ENCODE assay signal across 15 cellular contexts in genomic region chr17:17142556-17142955, GRCh38.
DNase-seq lines count a peak whose midpoint lies in the region; ATAC-seq and TF ChIP-seq lines count a peak whose summit lies in the region.
"Had no signal": no experiment of that assay in that cellular context is flagged by ENCODE, and none has a peak within 500 bp of the region (broad histone marks: within the 10 kb centered on the region; RNA-seq: fewer than 3 reads in every experiment).

No MANE protein-coding gene starts in this region.

- no peaks in the 10 kb centered on the region for H3K27me3 ChIP-seq in dorsolateral prefrontal cortex

- no peaks in the 10 kb centered on the region for H3K9me3 Mint-ChIP-seq in activated T-helper 2 cell treated with anti-CD3 and anti-CD28 coated beads, Interferon-gamma antibody, Interleukin-2, Interleukin-4, amounts not matched to agents 10 μg/mL and 5 μg/mL and 100 μg/mL, durations not matched to agents 14 hours and 24 hours and 36 hours

- no peak for TF ChIP-seq CTCF in RWPE1 (conservative IDR thresholded peaks at IDR 0.05; ENCODE audit: low read depth)
- TF ChIP-seq CTCF in dorsolateral prefrontal cortex (IDR thresholded peaks at IDR 0.05 in 54 of 56, conservative IDR thresholded peaks at IDR 0.05 in 2 of 56; ENCODE audit: low read depth in 1 of 56, partially characterized antibody in 56 of 56) = no peak

- H3K27me3 Mint-ChIP-seq in activated T-helper 2 cell treated with anti-CD3 and anti-CD28 coated beads, Interferon-gamma antibody, Interleukin-2, Interleukin-4, amounts not matched to agents 10 μg/mL and 5 μg/mL and 100 μg/mL, durations not matched to agents 14 hours and 24 hours and 36 hours (ENCODE audit: low read depth) = no peaks in the 10 kb centered on the region

- H3K36me3 Mint-ChIP-seq in activated T-helper 2 cell treated with anti-CD3 and anti-CD28 coated beads, Interferon-gamma antibody, Interleukin-2, Interleukin-4, amounts not matched to agents 10 μg/mL and 5 μg/mL and 100 μg/mL, durations not matched to agents 14 hours and 24 hours and 36 hours (ENCODE audit: low read depth) = peaks cover 29% of the 10 kb centered on the region

- H3K4me3 ChIP-seq in dorsolateral prefrontal cortex = no peak overlapping the region
- H3K4me3 ChIP-seq: PC-9 had no signal

- no peak for ATAC-seq in Right ventricle myocardium inferior
- ATAC-seq in HG03159 (IDR thresholded peaks at IDR 0.05; ENCODE audit: unreplicated experiment) = no peak

- intact Hi-C loops in Right ventricle myocardium inferior (cut with DNase I) = no loop called here
- intact Hi-C loops in cardiac septum (cut with DNase I) = no loop called here
- intact Hi-C loops in dorsolateral prefrontal cortex (cut with DNase I) = loop anchor here (5.0 to 10.0 kb wide), 3 partner anchors 35 to 162 kb away; partner anchors contain the start of gene NT5M (in 2 of the 2)
- intact Hi-C loops in activated T-helper 2 cell treated with anti-CD3 and anti-CD28 coated beads, Interferon-gamma antibody, Interleukin-2, Interleukin-4, amounts not matched to agents 10 μg/mL and 5 μg/mL and 100 μg/mL, durations not matched to agents 14 hours and 24 hours and 36 hours (cut with micrococcal nuclease) = no loop called here

- POLR2A ChIA-PET in RWPE1 (lab: Yijun Ruan, JAX; ENCODE audit: low non-redundant PET) = interaction anchor here (1.1 kb wide), 1 partner anchor 13 kb away, joined by 3 read pairs; no protein-coding TSS in a partner anchor

- no peak overlapping the region for H3K4me3 Mint-ChIP-seq in activated T-helper 2 cell treated with anti-CD3 and anti-CD28 coated beads, Interferon-gamma antibody, Interleukin-2, Interleukin-4, amounts not matched to agents 10 μg/mL and 5 μg/mL and 100 μg/mL, durations not matched to agents 14 hours and 24 hours and 36 hours (ENCODE audit: low read depth)
- H3K4me3 Mint-ChIP-seq: CD14-positive monocyte had no signal

- CTCF ChIA-PET in RWPE1 (lab: Yijun Ruan, JAX) = interaction anchor here (0.6 to 1.3 kb wide), 11 partner anchors 9 to 548 kb away, joined by 3 to 7 read pairs (median 4); partner anchors contain the start of genes FLCN and PLD6

- H3K27ac ChIP-seq in RWPE1 (peak overlapping the region; percentile 64), dorsolateral prefrontal cortex (peak overlapping the region in 49 of 59 donors; percentile 19 to 90 (median 77)), substantia nigra (ENCODE audit: low read depth, low read length, poor library complexity, severe bottlenecking) (peak overlapping the region; percentile 56)
- H3K27ac ChIP-seq: PC-9 had no signal

- no peak overlapping the region for H3K27ac Mint-ChIP-seq in activated T-helper 2 cell treated with anti-CD3 and anti-CD28 coated beads, Interferon-gamma antibody, Interleukin-2, Interleukin-4, amounts not matched to agents 10 μg/mL and 5 μg/mL and 100 μg/mL, durations not matched to agents 14 hours and 24 hours and 36 hours

- peaks cover 5% of the 10 kb centered on the region for H3K4me1 Mint-ChIP-seq in activated T-helper 2 cell treated with anti-CD3 and anti-CD28 coated beads, Interferon-gamma antibody, Interleukin-2, Interleukin-4, amounts not matched to agents 10 μg/mL and 5 μg/mL and 100 μg/mL, durations not matched to agents 14 hours and 24 hours and 36 hours (ENCODE audit: low read depth)

- DNase-seq in Right ventricle myocardium inferior (ENCODE audit: missing footprints) (peak; percentile 34), cardiac septum (ENCODE audit: low spot score) (no peak), RWPE1 (ENCODE audit: low spot score) (no peak), dorsolateral prefrontal cortex (no peak), substantia nigra (lab: John Stamatoyannopoulos, UW) (no peak), NCI-H526 (lab: John Stamatoyannopoulos, UW) (no peak)
- no peak for DNase-seq in activated T-helper 2 cell treated with anti-CD3 and anti-CD28 coated beads, Interferon-gamma antibody, Interleukin-2, Interleukin-4, amounts not matched to agents 10 μg/mL and 5 μg/mL and 100 μg/mL, durations not matched to agents 14 hours and 24 hours and 36 hours (ENCODE audit: low spot score)
- DNase-seq: COR-L47, GF-D8, GOT3, NCI-H1417 treated with DMSO at 0.1 percent for 48 hours, NCI-H2029 treated with DMSO at 0.1 percent for 48 hours, PC-9 had no signal

Comparison
In these comparisons a context has a peak if more than half of its experiments do, and no peak if none do; other contexts are left out.
1. intact Hi-C loops: an anchor here in dorsolateral prefrontal cortex (5.0 to 10.0 kb wide); none called in Right ventricle myocardium inferior, cardiac septum and activated T-helper 2 cell treated with anti-CD3 and anti-CD28 coated beads, Interferon-gamma antibody, Interleukin-2, Interleukin-4, amounts not matched to agents 10 μg/mL and 5 μg/mL and 100 μg/mL, durations not matched to agents 14 hours and 24 hours and 36 hours.